In the genomic region with DNA sequence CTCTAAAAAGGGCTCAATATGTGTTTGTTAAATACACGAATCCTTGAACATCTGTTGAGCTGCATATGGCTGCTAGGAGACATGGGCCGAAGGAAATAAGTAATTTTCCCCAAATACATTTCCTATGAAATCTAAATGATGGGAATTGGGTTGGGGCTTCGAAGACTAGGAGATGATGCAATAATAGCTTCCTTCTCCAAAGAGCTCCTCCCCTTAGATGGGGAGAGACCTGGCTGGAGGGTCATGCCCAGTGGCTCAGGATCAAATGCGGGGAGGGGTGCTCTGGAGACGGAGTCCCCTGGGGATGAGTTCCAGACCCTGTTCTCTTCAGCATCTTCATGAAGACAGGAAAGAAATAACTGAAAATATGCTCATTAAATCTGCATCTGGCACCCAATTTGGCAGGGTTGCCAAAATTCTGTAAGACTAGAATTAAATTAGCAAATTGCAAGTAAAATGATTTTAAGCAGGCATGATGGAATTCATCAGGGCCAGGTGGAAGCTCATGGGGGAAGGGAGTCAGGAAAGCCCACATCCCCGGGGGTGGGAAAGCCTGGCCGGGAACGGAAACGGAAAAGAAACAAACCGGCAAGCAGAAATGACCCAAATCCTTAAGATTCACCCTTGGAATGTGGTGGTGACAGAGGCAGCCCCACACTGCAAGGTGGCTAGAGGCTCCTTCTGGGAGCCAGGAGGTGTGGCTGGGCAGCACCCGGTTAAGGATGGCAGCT, we compare ENCODE assay signal across 14 cellular contexts.
DNase-seq lines count a peak whose midpoint lies in the region; ATAC-seq and TF ChIP-seq lines count a peak whose summit lies in the region.
"Had no signal": no experiment of that assay in that cellular context is flagged by ENCODE, and none has a peak within 500 bp of the region (broad histone marks: within the 10 kb centered on the region; RNA-seq: fewer than 3 reads in every experiment).

No MANE protein-coding gene starts in this region.

- peaks cover 59% of the 10 kb centered on the region for H3K4me1 Mint-ChIP-seq in activated naive CD8-positive, alpha-beta T cell (ENCODE audit: low read depth)
- H3K4me1 Mint-ChIP-seq in naive thymus-derived CD4-positive, alpha-beta T cell: peaks cover 17 to 65% (median 29%) of the 10 kb centered on the region in 7 donors

- no peaks in the 10 kb centered on the region for H3K27me3 Mint-ChIP-seq in activated naive CD8-positive, alpha-beta T cell
- H3K27me3 Mint-ChIP-seq in naive thymus-derived CD4-positive, alpha-beta T cell: no peaks in the 10 kb centered on the region
- H3K27me3 Mint-ChIP-seq: T-cell had no signal

- CTCF ChIA-PET in A673 (lab: Charles Lee) (no interaction called here), HEK293T (lab: Yijun Ruan, JAX) (no interaction called here)
- CTCF ChIA-PET in naive thymus-derived CD4-positive, alpha-beta T cell (lab: Charles Lee): no interaction called here

- H3K4me1 ChIP-seq in A673 (ENCODE audit: insufficient read depth, low read length, poor library complexity, severe bottlenecking) (peaks cover 67% of the 10 kb centered on the region), GM23248 (ENCODE audit: insufficient read depth) (peaks cover 19% of the 10 kb centered on the region)
- peaks cover 3 to 10% of the 10 kb centered on the region in 2 donors for H3K4me1 ChIP-seq in naive thymus-derived CD4-positive, alpha-beta T cell (ENCODE audit: control insufficient read depth in 2 of 2, insufficient read depth in 2 of 2, low read length in 2 of 2)
- H3K4me1 ChIP-seq: prostate gland had no signal

- 36 to 37% methylated on average over 11 of the region's 11 CpGs for WGBS in GM23248 (ENCODE audit: low coverage in 1 of 2, low lambda C conversion rate in 2 of 2, missing lambda C conversion rate in 2 of 2), 2 experiments

- H3K27ac ChIP-seq in A673 (ENCODE audit: low read depth, low read length, poor library complexity, severe bottlenecking): peak overlapping the region; percentile 87
- peak overlapping the region; percentile 41 for H3K27ac ChIP-seq in GM23248
- no peak overlapping the region for H3K27ac ChIP-seq in naive thymus-derived CD4-positive, alpha-beta T cell (ENCODE audit: low read depth, low read length)
- H3K27ac ChIP-seq: adrenal gland, prostate gland had no signal

- H3K9me3 Mint-ChIP-seq in activated naive CD8-positive, alpha-beta T cell (ENCODE audit: low read depth): no peaks in the 10 kb centered on the region
- no peaks in the 10 kb centered on the region for H3K9me3 Mint-ChIP-seq in naive thymus-derived CD4-positive, alpha-beta T cell
- H3K9me3 Mint-ChIP-seq: T-cell had no signal

- peak overlapping the region; percentile 81 for H3K4me2 ChIP-seq in GM23248 (ENCODE audit: unreplicated experiment)

- no peaks in the 10 kb centered on the region for H3K36me3 ChIP-seq in A673 (ENCODE audit: insufficient read depth, low read length, poor library complexity, severe bottlenecking)
- H3K36me3 ChIP-seq in GM23248 (ENCODE audit: low read depth): no peaks in the 10 kb centered on the region
- H3K36me3 ChIP-seq in naive thymus-derived CD4-positive, alpha-beta T cell (ENCODE audit: control insufficient read depth in 2 of 3, insufficient read depth in 3 of 3, low read length in 3 of 3): no peaks in the 10 kb centered on the region
- H3K36me3 ChIP-seq: adrenal gland, prostate gland had no signal

- peaks cover 17% of the 10 kb centered on the region for H3K36me3 Mint-ChIP-seq in activated naive CD8-positive, alpha-beta T cell
- peaks cover 0 to 9% (median 0%) of the 10 kb centered on the region in 5 donors for H3K36me3 Mint-ChIP-seq in naive thymus-derived CD4-positive, alpha-beta T cell
- H3K36me3 Mint-ChIP-seq: T-cell had no signal

- peak overlapping the region; percentile 15; the same call in 1 of the 2 replicates for H3K9ac ChIP-seq in GM23248

- H3K9me3 ChIP-seq in A673 (ENCODE audit: low read depth, low read length, poor library complexity, severe bottlenecking) (no peaks in the 10 kb centered on the region), GM23248 (ENCODE audit: low read depth) (no peaks in the 10 kb centered on the region)
- no peaks in the 10 kb centered on the region for H3K9me3 ChIP-seq in naive thymus-derived CD4-positive, alpha-beta T cell (ENCODE audit: control insufficient read depth in 2 of 3, low read length in 3 of 3)
- H3K9me3 ChIP-seq: adrenal gland, prostate gland had no signal

- intact Hi-C loops in A673 (cut with micrococcal nuclease; ENCODE audit: unreplicated experiment): no loop called here
- intact Hi-C loops in naive thymus-derived CD4-positive, alpha-beta T cell (cut with micrococcal nuclease): loop anchor here in 1 of 2 donors (1.0 kb wide), 1 partner anchor 25 kb away; no protein-coding TSS in a partner anchor

- H2AFZ ChIP-seq in GM23248: peak overlapping the region; percentile 62

- no peaks in the 10 kb centered on the region for H4K20me1 ChIP-seq in GM23248 (ENCODE audit: insufficient read depth)

- H3K4me3 ChIP-seq in A673 (ENCODE audit: low read depth, low read length, poor library complexity, severe bottlenecking): peak overlapping the region; percentile 18
- peak overlapping the region; percentile 39 for H3K4me3 ChIP-seq in GM23248
- H3K4me3 ChIP-seq in naive thymus-derived CD4-positive, alpha-beta T cell (ENCODE audit: low read length): no peak overlapping the region
- H3K4me3 ChIP-seq: adrenal gland, prostate gland had no signal

- peaks cover 13% of the 10 kb centered on the region for H3F3A ChIP-seq in GM23248 (ENCODE audit: insufficient read depth)

- POLR2A ChIA-PET in A673 (lab: Charles Lee; ENCODE audit: low non-redundant PET) (interaction anchor here (0.6 to 1.3 kb wide), 2 partner anchors 12 to 106 kb away, joined by 3 to 4 read pairs; no protein-coding TSS in a partner anchor), HEK293T (lab: Yijun Ruan, JAX) (interaction anchor here (0.7 kb wide), 1 partner anchor 13 kb away, joined by 3 read pairs; no protein-coding TSS in a partner anchor)
- POLR2A ChIA-PET in naive thymus-derived CD4-positive, alpha-beta T cell (lab: Charles Lee): no interaction called here

- no peaks in the 10 kb centered on the region for H3K9me2 ChIP-seq in GM23248 (ENCODE audit: insufficient read depth)

- DNase-seq in A673 (ENCODE audit: low spot score) (peak; percentile 87), GM23248 (no peak), islet precursor cell (peak; percentile 31), HEK293T (ENCODE audit: extremely low spot score) (no peak)
- no peak for DNase-seq in naive thymus-derived CD4-positive, alpha-beta T cell
- DNase-seq: activated CD4-positive, alpha-beta T cell treated with anti-CD3 and anti-CD28 coated beads, Interleukin-2, amount 50 U/mL, for 1 hour; DMS79 treated with DMSO at 0.1 percent for 48 hours; OCI-M1 had no signal

- peak overlapping the region; percentile 59 for H3K4me3 Mint-ChIP-seq in activated naive CD8-positive, alpha-beta T cell
- H3K4me3 Mint-ChIP-seq in naive thymus-derived CD4-positive, alpha-beta T cell: peak overlapping the region in 4 of 10 donors; percentile 6 to 42 (median 37)

- TF ChIP-seq CTCF in A673 (conservative IDR thresholded peaks at IDR 0.05; ENCODE audit: low read depth, low read length): no peak

- peaks cover 32% of the 10 kb centered on the region for H3K79me2 ChIP-seq in GM23248 (ENCODE audit: insufficient read depth)

- ATAC-seq in GM19397 (IDR thresholded peaks at IDR 0.05; ENCODE audit: unreplicated experiment): no peak
- ATAC-seq in naive thymus-derived CD4-positive, alpha-beta T cell: no peak
- ATAC-seq in GM21786 (IDR thresholded peaks at IDR 0.05; ENCODE audit: unreplicated experiment): no peak

- in situ Hi-C loops in GM23248 (cut with MboI): no loop called here

- H3K27me3 ChIP-seq in A673 (replicated peaks; ENCODE audit: insufficient read depth, low read depth, low read length, poor library complexity) (no peaks in the 10 kb centered on the region), GM23248 (replicated peaks; ENCODE audit: insufficient read depth) (no peaks in the 10 kb centered on the region)
- no peaks in the 10 kb centered on the region for H3K27me3 ChIP-seq in naive thymus-derived CD4-positive, alpha-beta T cell (ENCODE audit: control insufficient read depth in 2 of 2, insufficient read depth in 2 of 2, low read length in 2 of 2)
- H3K27me3 ChIP-seq: adrenal gland had no signal

- H3K27ac Mint-ChIP-seq in activated naive CD8-positive, alpha-beta T cell: peak overlapping the region; percentile 88
- peak overlapping the region in 4 of 9 donors; percentile 18 to 65 (median 48) for H3K27ac Mint-ChIP-seq in naive thymus-derived CD4-positive, alpha-beta T cell

- no TSS peak for BruUV-seq in A673 (replicated peaks; lab: Mats Ljungman, UMichigan)

TF ChIP-seq in HEK293T, 16 proteins besides CTCF, POLR2A, EP300 and RAD21:
- TF ChIP-seq SUZ12 (IDR thresholded peaks at IDR 0.05) (no peak), FOXK2 (IDR thresholded peaks at IDR 0.05) (no peak), ELF4 (IDR thresholded peaks at IDR 0.05) (no peak), HDGF (IDR thresholded peaks at IDR 0.05; ENCODE audit: borderline replicate concordance) (no peak), FOXM1 (IDR thresholded peaks at IDR 0.05; ENCODE audit: borderline replicate concordance) (no peak), SP1 (IDR thresholded peaks at IDR 0.05) (no peak), BHLHE40 (IDR thresholded peaks at IDR 0.05; ENCODE audit: borderline replicate concordance) (no peak), LEF1 (IDR thresholded peaks at IDR 0.05; ENCODE audit: borderline replicate concordance) (no peak), ARNT (IDR thresholded peaks at IDR 0.05) (no peak), ZNF384 (IDR thresholded peaks at IDR 0.05) (no peak), NFRKB (IDR thresholded peaks at IDR 0.05) (no peak), CTBP1 (IDR thresholded peaks at IDR 0.05; ENCODE audit: borderline replicate concordance) (no peak), FOXA1 (IDR thresholded peaks at IDR 0.05) (no peak)
- TF ChIP-seq, protein P1, sequence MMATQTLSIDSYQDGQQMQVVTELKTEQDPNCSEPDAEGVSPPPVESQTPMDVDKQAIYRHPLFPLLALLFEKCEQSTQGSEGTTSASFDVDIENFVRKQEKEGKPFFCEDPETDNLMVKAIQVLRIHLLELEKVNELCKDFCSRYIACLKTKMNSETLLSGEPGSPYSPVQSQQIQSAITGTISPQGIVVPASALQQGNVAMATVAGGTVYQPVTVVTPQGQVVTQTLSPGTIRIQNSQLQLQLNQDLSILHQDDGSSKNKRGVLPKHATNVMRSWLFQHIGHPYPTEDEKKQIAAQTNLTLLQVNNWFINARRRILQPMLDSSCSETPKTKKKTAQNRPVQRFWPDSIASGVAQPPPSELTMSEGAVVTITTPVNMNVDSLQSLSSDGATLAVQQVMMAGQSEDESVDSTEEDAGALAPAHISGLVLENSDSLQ (IDR thresholded peaks at IDR 0.05): no peak

Comparison
In these comparisons a context has a peak if more than half of its experiments do, and no peak if none do; other contexts are left out.
1. DNase-seq: peak in A673 (single experiment) and islet precursor cell (single experiment); none in GM23248 (single experiment), HEK293T (single experiment) and naive thymus-derived CD4-positive, alpha-beta T cell (0 of 9).